ENCODE assay signal across 17 cellular contexts in genomic region chr2:42073739-42074138, GRCh38. TPM values are rescaled to one million over a fixed set of nuclear protein-coding genes. Genes with fewer than 3 reads are reported as not detected.
A peak's percentile ranks its signal among the peaks of the same experiment; 100 is the strongest.
DNase-seq lines count a peak whose midpoint lies in the region; ATAC-seq and TF ChIP-seq lines count a peak whose summit lies in the region.
"Had no signal": no experiment of that assay in that cellular context is flagged by ENCODE, and none has a peak within 500 bp of the region (broad histone marks: within the 10 kb centered on the region; RNA-seq: fewer than 3 reads in every experiment).

No MANE protein-coding gene starts in this region.

- peak; percentile 34 for ATAC-seq in left ventricle myocardium superior
- no peak for ATAC-seq in left lung
- ATAC-seq: K562 had no signal

- no peaks in the 10 kb centered on the region for H3K9me3 Mint-ChIP-seq in nephron

- no peak overlapping the region for H3K4me3 Mint-ChIP-seq in nephron

- no peak for TF ChIP-seq CTCF in right atrium auricular region (IDR thresholded peaks at IDR 0.05)
- TF ChIP-seq CTCF in nephron (IDR thresholded peaks at IDR 0.05; ENCODE audit: unreplicated experiment in 3 of 3), result no peak
- TF ChIP-seq CTCF in left lung (IDR thresholded peaks at IDR 0.05), result no peak
- TF ChIP-seq CTCF in adrenal gland (IDR thresholded peaks at IDR 0.05), result no peak

- peaks cover 58% of the 10 kb centered on the region for H3K4me1 Mint-ChIP-seq in nephron

- no peak for TF ChIP-seq POLR2A in adrenal gland (IDR thresholded peaks at IDR 0.05)

- H3K36me3 ChIP-seq in right atrium auricular region (no peaks in the 10 kb centered on the region), left lung (no peaks in the 10 kb centered on the region), adrenal gland (replicated peaks in 1 of 2) (no peaks in the 10 kb centered on the region)

- H3K36me3 Mint-ChIP-seq in nephron (ENCODE audit: low read depth), result no peaks in the 10 kb centered on the region

- peak overlapping the region; percentile 3 to 76 (median 75) for H3K27ac Mint-ChIP-seq in nephron

- intact Hi-C loops in left ventricle myocardium superior (cut with micrococcal nuclease) (no loop called here), left lung (cut with DNase I) (no loop called here), adrenal gland (cut with DNase I) (no loop called here)

- H3K27me3 ChIP-seq in right atrium auricular region, result no peaks in the 10 kb centered on the region
- peaks cover 0 to 10% of the 10 kb centered on the region in 2 donors for H3K27me3 ChIP-seq in left lung
- H3K27me3 ChIP-seq in adrenal gland, result no peaks in the 10 kb centered on the region

- no peak for DNase-seq in left ventricle myocardium superior
- no peak for DNase-seq in right atrium auricular region (ENCODE audit: low spot score)
- DNase-seq in fibroblast of gingiva (ENCODE audit: low read depth), result peak; percentile 31
- no peak for DNase-seq in mucosa of gallbladder (ENCODE audit: low spot score)
- no peak for DNase-seq in left lung
- DNase-seq in adrenal gland, result no peak
- no peak for DNase-seq in DMS53 treated with DMSO at 0.1 percent for 48 hours (lab: John Stamatoyannopoulos, UW; ENCODE audit: unreplicated experiment)
- DNase-seq: DMS153, NCI-H1436, NCI-H2029, NCI-H2171, NCI-H748 treated with DMSO at 0.1 percent for 48 hours, OCI-M1, SHP77 treated with DMSO at 0.1 percent for 48 hours had no signal

- H3K4me3 ChIP-seq in right atrium auricular region (no peak overlapping the region), left lung (no peak overlapping the region), adrenal gland (no peak overlapping the region)
- H3K4me3 ChIP-seq: K562 had no signal

- H3K27ac ChIP-seq in right atrium auricular region (no peak overlapping the region), left lung (no peak overlapping the region), adrenal gland (peak overlapping the region in 1 of 5 donors; percentile 60)
- H3K27ac ChIP-seq: C4-2B had no signal

- no peaks in the 10 kb centered on the region for H3K9me3 ChIP-seq in right atrium auricular region
- H3K9me3 ChIP-seq in left lung, result no peaks in the 10 kb centered on the region
- H3K9me3 ChIP-seq in adrenal gland (replicated peaks in 1 of 3), result no peaks in the 10 kb centered on the region

- 45 to 90% (median 80%) methylated on average over 2 of the region's 2 CpGs for WGBS in adrenal gland, 4 donors

- peaks cover 0 to 19% of the 10 kb centered on the region in 2 donors for H3K4me1 ChIP-seq in right atrium auricular region
- peaks cover 0 to 4% of the 10 kb centered on the region in 2 donors for H3K4me1 ChIP-seq in left lung
- peaks cover 0 to 19% of the 10 kb centered on the region in 2 donors for H3K4me1 ChIP-seq in adrenal gland (replicated peaks in 1 of 2)

- peaks cover 13% of the 10 kb centered on the region for H3K27me3 Mint-ChIP-seq in nephron (ENCODE audit: low read depth)

RNA-seq across cellular contexts. Expression of gene PKDCC, which starts 25.9 kb away (rescaled TPM):
- total RNA-seq in left ventricle myocardium superior (77.1 TPM), right atrium auricular region (100 to 1,000 TPM in 1 of 2 donors, 10 to 100 TPM in 1; 66.0 to 128 TPM), mucosa of gallbladder (128 TPM), left lung (10 to 100 TPM; 63.1 to 68.2 TPM), adrenal gland (10 to 100 TPM; 29.7 to 74.7 (median 46.9) TPM)
- polyA plus RNA-seq in adrenal gland, result 100 to 1,000 TPM in 1 of 3 donors, 10 to 100 TPM in 2; 47.5 to 170 (median 90.4) TPM
